ENCODE assay signal across 8 cellular contexts in the genomic region with DNA sequence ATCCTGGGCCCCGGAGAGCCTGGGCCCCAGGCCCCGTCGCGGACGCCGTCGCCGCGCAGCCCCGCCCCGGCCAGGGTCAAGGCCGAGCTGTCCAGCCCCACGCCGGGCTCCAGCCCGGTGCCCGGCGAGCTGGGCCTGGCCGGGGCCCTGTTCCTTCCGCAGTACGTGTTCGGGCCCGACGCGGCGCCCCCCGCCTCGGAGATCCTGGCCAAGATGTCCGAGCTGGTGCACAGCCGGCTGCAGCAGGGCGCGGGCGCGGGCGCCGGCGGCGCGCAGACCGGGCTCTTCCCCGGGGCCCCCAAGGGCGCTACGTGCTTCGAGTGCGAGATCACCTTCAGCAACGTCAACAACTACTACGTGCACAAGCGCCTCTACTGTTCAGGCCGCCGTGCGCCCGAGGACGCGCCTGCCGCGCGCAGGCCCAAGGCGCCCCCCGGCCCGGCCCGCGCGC.
DNase-seq lines count a peak whose midpoint lies in the region; ATAC-seq and TF ChIP-seq lines count a peak whose summit lies in the region.

No MANE protein-coding gene starts in this region.

- no peak for TF ChIP-seq CTCF in coronary artery (IDR thresholded peaks at IDR 0.05)

- H3K4me3 ChIP-seq in coronary artery, result peak overlapping the region; percentile 99

- peak; percentile 13 for DNase-seq in HS-5 (ENCODE audit: low read depth)
- DNase-seq in coronary artery (ENCODE audit: low spot score), result no peak
- peak; percentile 48 for DNase-seq in kidney tubule cell (ENCODE audit: low spot score)
- DNase-seq in superior temporal gyrus (ENCODE audit: extremely low spot score), result peak; percentile 48

- ATAC-seq in HG02852 (IDR thresholded peaks at IDR 0.05; ENCODE audit: unreplicated experiment) (no peak), GM21515 (IDR thresholded peaks at IDR 0.05; ENCODE audit: unreplicated experiment) (no peak), GM21447 (IDR thresholded peaks at IDR 0.05; ENCODE audit: unreplicated experiment) (no peak), GM18868 (IDR thresholded peaks at IDR 0.05; ENCODE audit: unreplicated experiment) (no peak)

- H3K27ac ChIP-seq in coronary artery, result peak overlapping the region in 1 of 2 donors; percentile 94
